1 cellular context compared by ENCODE assay signal in genomic region chr7:14483663-14484062, GRCh38.
TF ChIP-seq lines count a peak whose summit lies in the region.

No MANE protein-coding gene starts in this region.

TF ChIP-seq in GM23338, 12 proteins besides CTCF, POLR2A, EP300 and RAD21:
- TF ChIP-seq ZNF462 (CRISPR knock-in tag; IDR thresholded peaks at IDR 0.05) (no peak), CREB1 (CRISPR knock-in tag; IDR thresholded peaks at IDR 0.05; ENCODE audit: low read depth) (no peak), EZH2 (IDR thresholded peaks at IDR 0.05; ENCODE audit: low read depth, unreplicated experiment) (no peak), ZNF114 (CRISPR knock-in tag; IDR thresholded peaks at IDR 0.05) (no peak), EZH2phosphoT487 (IDR thresholded peaks at IDR 0.05; ENCODE audit: unreplicated experiment) (no peak)
